8 cellular contexts compared by ENCODE assay signal in genomic region chr1:17419626-17420328, GRCh38. TPM values are rescaled to one million over a fixed set of nuclear protein-coding genes. Genes with fewer than 3 reads are reported as not detected.
DNase-seq lines count a peak whose midpoint lies in the region; ATAC-seq and TF ChIP-seq lines count a peak whose summit lies in the region.

No MANE protein-coding gene starts in this region.

- peaks cover 14 to 17% of the 10 kb centered on the region in 2 donors for H3K4me1 Mint-ChIP-seq in natural killer cell treated with Interleukin-12 subunit alpha and Interleukin-12 subunit beta and Interleukin-15 and Interleukin-18, amount 100 ng/mL, for 72 hours (ENCODE audit: low read depth in 2 of 2)

- peaks cover 10% of the 10 kb centered on the region for H3K79me2 ChIP-seq in fibroblast of lung (ENCODE audit: control insufficient read depth, insufficient read depth, low read length)

- peak; percentile 46 for DNase-seq in GM12865 (ENCODE audit: low read depth)
- peak; percentile 53 for DNase-seq in NCI-H2171 treated with DMSO at 0.1 percent for 48 hours (lab: John Stamatoyannopoulos, UW)
- DNase-seq in activated T-cell treated with anti-CD3 and anti-CD28 coated beads, Interleukin-2, amount 50 U/mL, for 48 hours: peak; percentile 80 to 81
- DNase-seq in fibroblast of lung (ENCODE audit: low read depth in 2 of 2): peak; percentile 23 to 54
- DNase-seq in natural killer cell treated with Interleukin-12 subunit alpha and Interleukin-12 subunit beta and Interleukin-15 and Interleukin-18, amount 100 ng/mL, for 72 hours (ENCODE audit: low spot score): peak; percentile 74
- DNase-seq in superior temporal gyrus (ENCODE audit: extremely low spot score): peak; percentile 75
- no peak for DNase-seq in GOT3 (lab: John Stamatoyannopoulos, UW)

- no peak overlapping the region for H3K4me2 ChIP-seq in fibroblast of lung (ENCODE audit: extremely low read depth, insufficient read depth, low read length)

- no peaks in the 10 kb centered on the region for H3K4me1 ChIP-seq in fibroblast of lung (ENCODE audit: control insufficient read depth, extremely low read depth, insufficient read depth, low read length)

- no peak overlapping the region for H3K9ac ChIP-seq in fibroblast of lung (ENCODE audit: insufficient read depth, low read length)

- no peaks in the 10 kb centered on the region for H3K9me3 ChIP-seq in fibroblast of lung (ENCODE audit: control insufficient read depth, insufficient read depth, low read depth, low read length)

- peak; percentile 71 to 79 for ATAC-seq in natural killer cell treated with Interleukin-12 subunit alpha and Interleukin-12 subunit beta and Interleukin-15 and Interleukin-18, amount 100 ng/mL, for 72 hours
- ATAC-seq in HG03571 (IDR thresholded peaks at IDR 0.05; ENCODE audit: unreplicated experiment): no peak

- peaks cover 26% of the 10 kb centered on the region for H3K36me3 Mint-ChIP-seq in natural killer cell treated with Interleukin-12 subunit alpha and Interleukin-12 subunit beta and Interleukin-15 and Interleukin-18, amount 100 ng/mL, for 72 hours

- peaks cover 20% of the 10 kb centered on the region for H3K36me3 ChIP-seq in fibroblast of lung (ENCODE audit: control insufficient read depth, insufficient read depth, low read length)

- H3K9me3 Mint-ChIP-seq in natural killer cell treated with Interleukin-12 subunit alpha and Interleukin-12 subunit beta and Interleukin-15 and Interleukin-18, amount 100 ng/mL, for 72 hours: no peaks in the 10 kb centered on the region

- no peaks in the 10 kb centered on the region for H3K27me3 Mint-ChIP-seq in natural killer cell treated with Interleukin-12 subunit alpha and Interleukin-12 subunit beta and Interleukin-15 and Interleukin-18, amount 100 ng/mL, for 72 hours

- no peak overlapping the region for H3K27ac Mint-ChIP-seq in natural killer cell treated with Interleukin-12 subunit alpha and Interleukin-12 subunit beta and Interleukin-15 and Interleukin-18, amount 100 ng/mL, for 72 hours

- no peak overlapping the region for H3K4me3 Mint-ChIP-seq in natural killer cell treated with Interleukin-12 subunit alpha and Interleukin-12 subunit beta and Interleukin-15 and Interleukin-18, amount 100 ng/mL, for 72 hours

- TF ChIP-seq CTCF in GM12865 (IDR thresholded peaks at IDR 0.05; ENCODE audit: insufficient read depth, low read depth, low read length, missing control alignments) (peak; percentile 99), fibroblast of lung (conservative IDR thresholded peaks at IDR 0.05 in 1 of 2, IDR thresholded peaks at IDR 0.05 in 1 of 2; ENCODE audit: low read depth in 1 of 2, low read length in 2 of 2) (peak; percentile 96)

- H3K4me3 ChIP-seq in GM12865 (ENCODE audit: low read depth, low read length) (no peak overlapping the region), fibroblast of lung (replicated peaks in 1 of 4; ENCODE audit: control extremely low read depth in 1 of 4, insufficient read depth in 1 of 4, low read depth in 3 of 4, low read length in 4 of 4) (no peak overlapping the region)

- H3K27ac ChIP-seq in fibroblast of lung (ENCODE audit: insufficient read depth, low read length): no peak overlapping the region

- no peak overlapping the region for H2AFZ ChIP-seq in fibroblast of lung (ENCODE audit: low read length)

- H4K20me1 ChIP-seq in fibroblast of lung (ENCODE audit: control insufficient read depth, extremely low read depth, insufficient read depth, low read length): no peaks in the 10 kb centered on the region

- no peaks in the 10 kb centered on the region for H3K27me3 ChIP-seq in fibroblast of lung (ENCODE audit: control insufficient read depth, insufficient read depth, low read length)

RNA-seq across cellular contexts. Expression of gene RCC2, which starts 19.7 kb away (rescaled TPM):
- total RNA-seq in fibroblast of lung: 21.5 and 22.9 TPM in 2 replicates
- polyA plus RNA-seq in fibroblast of lung: 23.6 and 35.6 TPM in 2 replicates
- polyA plus RNA-seq in fibroblast of lung (2012): 21.3 and 31.8 TPM in 2 replicates
- polyA minus RNA-seq in fibroblast of lung (ENCODE audit: low replicate concordance): 38.8 and 50.6 TPM in 2 replicates
- 100 to 1,000 TPM; 112 to 181 TPM for total RNA-seq in natural killer cell treated with Interleukin-12 subunit alpha and Interleukin-12 subunit beta and Interleukin-15 and Interleukin-18, amount 100 ng/mL, for 72 hours

RNA-seq across cellular contexts. Expression of gene PADI6, which starts 47.8 kb away (rescaled TPM):
- not detected in 2 replicates for total RNA-seq in fibroblast of lung
- polyA plus RNA-seq in fibroblast of lung: not detected in 2 replicates
- not detected in 2 replicates for polyA plus RNA-seq in fibroblast of lung (2012)
- polyA minus RNA-seq in fibroblast of lung (ENCODE audit: low replicate concordance): not detected in 2 replicates
- not detected for total RNA-seq in natural killer cell treated with Interleukin-12 subunit alpha and Interleukin-12 subunit beta and Interleukin-15 and Interleukin-18, amount 100 ng/mL, for 72 hours
